ENCODE assay signal across 31 cellular contexts in genomic region chr3:56962922-56963321, GRCh38.
"Had no signal": no experiment of that assay in that cellular context is flagged by ENCODE, and none has a peak within 500 bp of the region (broad histone marks: within the 10 kb centered on the region; RNA-seq: fewer than 3 reads in every experiment).

No MANE protein-coding gene starts in this region.

- H3K4me3 ChIP-seq: neural progenitor cell, ovary, psoas muscle, skin epidermis, smooth muscle cell, spleen, suprapubic skin, testis, tibial artery, transverse colon, upper lobe of right lung, uterus had no signal

- H3K27me3 ChIP-seq: neural progenitor cell, ovary, spleen, suprapubic skin, testis, tibial artery, transverse colon, upper lobe of right lung, uterus had no signal

- H3K9ac ChIP-seq: neural progenitor cell, parathyroid adenoma had no signal

- H2AFZ ChIP-seq: neural progenitor cell, parathyroid adenoma had no signal

- H3K27ac Mint-ChIP-seq: natural killer cell; progenitor cell of endocrine pancreas; stimulated activated memory B cell treated with anti-CD40 and anti-IgM and Interleukin-4, amounts not matched to agents 10 μg/mL and 1 μg/mL and 100 μg/mL, for 72 hours; stimulated activated naive CD8-positive, alpha-beta T cell treated with anti-CD3 and anti-CD28 coated beads, Interleukin-15, amount 100 ng/mL, for 72 hours; type B pancreatic cell had no signal

- DNase-seq: natural killer cell; occipital lobe; ovary; posterior cingulate gyrus; psoas muscle; right cardiac atrium; spleen; stimulated activated CD4-positive, alpha-beta T cell treated with anti-CD3 and anti-CD28 coated beads, Interleukin-12 subunit alpha, Interleukin-12 subunit beta, amount 100 ng/mL, for 4 hours; stimulated activated CD4-positive, alpha-beta T cell treated with anti-CD3 and anti-CD28 coated beads, Interleukin-1b, Interleukin-23, amount 100 ng/mL, for 48 hours; stimulated activated CD4-positive, alpha-beta T cell treated with anti-CD3 and anti-CD28 coated beads, Interleukin-4, amount 100 ng/mL, for 1 hour; stimulated activated CD4-positive, alpha-beta T cell treated with anti-CD3 and anti-CD28 coated beads, Interleukin-4, amount 100 ng/mL, for 4 hours; stimulated activated CD8-positive, alpha-beta memory T cell treated with anti-CD3 and anti-CD28 coated beads, Interleukin-4, amount 100 ng/mL, for 48 hours; stimulated activated naive CD4-positive, alpha-beta T cell; stimulated activated naive CD8-positive, alpha-beta T cell treated with anti-CD3 and anti-CD28 coated beads, Interleukin-15, amount 100 ng/mL, for 72 hours; stimulated activated naive CD8-positive, alpha-beta T cell treated with anti-CD3 and anti-CD28 coated beads, Interleukin-15, Interleukin-2, amounts not matched to agents 100 U/mL and 50 U/mL, for 24 hours; substantia nigra; tibial artery; transverse colon; upper lobe of right lung; uterus had no signal

- H3K4me1 ChIP-seq: neural progenitor cell, psoas muscle, spleen, suprapubic skin, testis, tibial artery, transverse colon, upper lobe of right lung, uterus had no signal

- ATAC-seq: natural killer cell; psoas muscle; right cardiac atrium; sciatic nerve; stimulated activated memory B cell treated with anti-CD40 and anti-IgM and Interleukin-4, amounts not matched to agents 10 μg/mL and 1 μg/mL and 100 μg/mL, for 72 hours; stimulated activated naive CD8-positive, alpha-beta T cell treated with anti-CD3 and anti-CD28 coated beads, Interleukin-15, amount 100 ng/mL, for 72 hours; stimulated activated naive CD8-positive, alpha-beta T cell treated with anti-CD3 and anti-CD28 coated beads, Interleukin-15, Interleukin-2, amounts not matched to agents 100 U/mL and 50 U/mL, for 24 hours; upper lobe of right lung had no signal

- H3K4me2 ChIP-seq: neural progenitor cell, smooth muscle cell had no signal

- H3K4me3 Mint-ChIP-seq: natural killer cell; neural progenitor cell; stimulated activated memory B cell treated with anti-CD40 and anti-IgM and Interleukin-4, amounts not matched to agents 10 μg/mL and 1 μg/mL and 100 μg/mL, for 72 hours; stimulated activated naive CD8-positive, alpha-beta T cell treated with anti-CD3 and anti-CD28 coated beads, Interleukin-15, amount 100 ng/mL, for 72 hours; type B pancreatic cell had no signal

- H3K36me3 ChIP-seq: neural progenitor cell, ovary, spleen, suprapubic skin, tibial artery, transverse colon, upper lobe of right lung, uterus had no signal

- H3K4me1 Mint-ChIP-seq: natural killer cell, neural progenitor cell had no signal

- H3K27ac ChIP-seq: neural progenitor cell, ovary, parathyroid adenoma, psoas muscle, skin epidermis, spleen, suprapubic skin, testis, tibial artery, transverse colon, upper lobe of right lung, uterus had no signal

- H3K27me3 Mint-ChIP-seq: progenitor cell of endocrine pancreas; stimulated activated memory B cell treated with anti-CD40 and anti-IgM and Interleukin-4, amounts not matched to agents 10 μg/mL and 1 μg/mL and 100 μg/mL, for 72 hours; stimulated activated naive CD8-positive, alpha-beta T cell treated with anti-CD3 and anti-CD28 coated beads, Interleukin-15, amount 100 ng/mL, for 72 hours; type B pancreatic cell had no signal

- H3K36me3 Mint-ChIP-seq: natural killer cell; neural progenitor cell; stimulated activated memory B cell treated with anti-CD40 and anti-IgM and Interleukin-4, amounts not matched to agents 10 μg/mL and 1 μg/mL and 100 μg/mL, for 72 hours; type B pancreatic cell had no signal

- H3K9me3 ChIP-seq: ovary, suprapubic skin, testis, tibial artery, transverse colon, upper lobe of right lung, uterus had no signal

- H3K9me3 Mint-ChIP-seq: nephron, neural progenitor cell, type B pancreatic cell had no signal
